Comparison of ENCODE assay signal across 16 cellular contexts in the genomic region with DNA sequence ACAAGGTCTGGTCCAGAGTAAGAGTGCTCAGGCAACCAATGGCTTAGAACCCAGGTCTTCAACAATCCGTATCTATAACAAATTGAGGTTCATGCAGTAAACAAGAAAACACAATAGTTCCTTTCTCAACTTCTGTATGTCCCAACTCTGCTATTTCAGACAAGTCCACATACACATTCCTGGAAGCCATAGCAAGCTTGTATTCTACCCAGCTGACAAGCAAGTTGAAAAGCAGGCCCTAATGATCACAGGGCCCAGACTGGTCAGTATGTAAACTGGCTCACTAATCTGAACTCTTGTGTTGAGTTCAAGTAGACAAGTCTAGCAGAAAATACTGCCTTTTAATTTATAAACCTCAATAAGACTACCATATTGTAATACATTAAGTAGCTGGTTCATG. TPM values are rescaled to one million over a fixed set of nuclear protein-coding genes. Genes with fewer than 3 reads are reported as not detected.
DNase-seq lines count a peak whose midpoint lies in the region; ATAC-seq and TF ChIP-seq lines count a peak whose summit lies in the region.
"Had no signal": no experiment of that assay in that cellular context is flagged by ENCODE, and none has a peak within 500 bp of the region (broad histone marks: within the 10 kb centered on the region; RNA-seq: fewer than 3 reads in every experiment).

No MANE protein-coding gene starts in this region.

- CTCF ChIA-PET in Panc1 (lab: Charles Lee), result no interaction called here

- no peak overlapping the region for H3K27ac ChIP-seq in Panc1 (ENCODE audit: low read length)
- H3K27ac ChIP-seq in osteoblast (ENCODE audit: low read depth, low read length), result no peak overlapping the region
- H3K27ac ChIP-seq in esophagus muscularis mucosa (replicated peaks in 1 of 4), result no peak overlapping the region
- H3K27ac ChIP-seq: HL-60 had no signal

- no peak for TF ChIP-seq EP300 in esophagus muscularis mucosa (IDR thresholded peaks at IDR 0.05)

- H3K4me3 ChIP-seq in Panc1 (ENCODE audit: low read depth in 2 of 2, low read length in 2 of 2) (no peak overlapping the region), osteoblast (ENCODE audit: insufficient read depth, low read length) (no peak overlapping the region), esophagus muscularis mucosa (no peak overlapping the region)

- peaks cover 59% of the 10 kb centered on the region for H4K20me1 ChIP-seq in osteoblast (ENCODE audit: insufficient read depth, low read length)

- POLR2A ChIA-PET in Panc1 (lab: Charles Lee), result no interaction called here

- H3K27me3 ChIP-seq in Panc1 (ENCODE audit: control insufficient read depth, insufficient read depth, low read length), result no peaks in the 10 kb centered on the region
- H3K27me3 ChIP-seq in osteoblast (ENCODE audit: insufficient read depth, low read length), result no peaks in the 10 kb centered on the region
- no peaks in the 10 kb centered on the region for H3K27me3 ChIP-seq in esophagus muscularis mucosa
- H3K27me3 ChIP-seq: BE2C had no signal

- peaks cover 17% of the 10 kb centered on the region; the same call in 1 of the 2 replicates for H3K4me1 ChIP-seq in Panc1 (ENCODE audit: control insufficient read depth, insufficient read depth, low read length)
- H3K4me1 ChIP-seq in osteoblast (ENCODE audit: insufficient read depth, low read length), result peaks cover 18% of the 10 kb centered on the region
- H3K4me1 ChIP-seq in esophagus muscularis mucosa, result peaks cover 36 to 81% (median 72%) of the 10 kb centered on the region in 4 donors
- H3K4me1 ChIP-seq: BE2C had no signal

- H3K4me2 ChIP-seq in osteoblast (ENCODE audit: insufficient read depth, low read length), result no peak overlapping the region

- H2AFZ ChIP-seq in osteoblast (ENCODE audit: low read length), result no peak overlapping the region

- in situ Hi-C loops in Panc1 (cut with HindIII; ENCODE audit: low pct_unique_long_range_greater_than_20kb, low sequenced_read_pairs), result no loop called here

- BruUV-seq in Panc1 (replicated peaks; lab: Mats Ljungman, UMichigan), result no TSS peak

- intact Hi-C loops in Panc1 (cut with micrococcal nuclease; ENCODE audit: unreplicated experiment) (no loop called here), esophagus muscularis mucosa (cut with DNase I) (no loop called here)

- ATAC-seq in Panc1, result 0 out of 2 replicates have a peak, but pooled peaks have one; percentile 53
- ATAC-seq: CD8-positive, alpha-beta T cell had no signal

- H3K36me3 ChIP-seq in Panc1 (ENCODE audit: control insufficient read depth, insufficient read depth, low read length) (no peaks in the 10 kb centered on the region), osteoblast (ENCODE audit: insufficient read depth, low read length) (no peaks in the 10 kb centered on the region), esophagus muscularis mucosa (no peaks in the 10 kb centered on the region)
- H3K36me3 ChIP-seq: BE2C had no signal

- H3K9me3 ChIP-seq in Panc1 (ENCODE audit: control insufficient read depth, insufficient read depth, low read depth, low read length) (peaks cover 5% of the 10 kb centered on the region; the same call in 1 of the 2 replicates), osteoblast (ENCODE audit: low read depth, low read length) (no peaks in the 10 kb centered on the region), esophagus muscularis mucosa (no peaks in the 10 kb centered on the region)
- H3K9me3 ChIP-seq: BE2C had no signal

- no peak for DNase-seq in Panc1 (ENCODE audit: low read depth, low spot score)
- DNase-seq in islet precursor cell, result peak; percentile 54
- peak; percentile 4 for DNase-seq in osteoblast (ENCODE audit: insufficient read length, low spot score, missing footprints)
- DNase-seq in stimulated activated CD4-positive, alpha-beta T cell treated with anti-CD3 and anti-CD28 coated beads, Interleukin-4, amount 100 ng/mL, for 1 hour, result no peak
- DNase-seq in esophagus muscularis mucosa (ENCODE audit: extremely low spot score), result no peak
- DNase-seq in NCI-H510A (lab: John Stamatoyannopoulos, UW), result no peak
- no peak for DNase-seq in cerebellar nuclear complex (lab: John Stamatoyannopoulos, UW)
- DNase-seq: BE2C; CD8-positive, alpha-beta T cell; HCEC 1CT; MV-4-11; NCI-H1436 treated with DMSO at 0.1 percent for 48 hours; NCI-H2081; NCI-H524; SHP77 treated with DMSO at 0.1 percent for 48 hours had no signal

- TF ChIP-seq POLR2A in esophagus muscularis mucosa (IDR thresholded peaks at IDR 0.05; ENCODE audit: low read depth), result no peak

- TF ChIP-seq CTCF in Panc1 (IDR thresholded peaks at IDR 0.05), result no peak
- TF ChIP-seq CTCF in osteoblast (IDR thresholded peaks at IDR 0.05; ENCODE audit: extremely low read depth, low read depth, low read length), result no peak
- no peak for TF ChIP-seq CTCF in esophagus muscularis mucosa (IDR thresholded peaks at IDR 0.05)

- H3K79me2 ChIP-seq in osteoblast (ENCODE audit: insufficient read depth, low read length), result peaks cover 98% of the 10 kb centered on the region

- 71% methylated on average over 1 of the region's 1 CpG for WGBS in esophagus muscularis mucosa

RNA-seq across cellular contexts. Expression of a gene that starts 26.9 kb away (rescaled TPM):
- total RNA-seq in Panc1 (2021; ENCODE audit: unreplicated experiment) (48.3 TPM), osteoblast (108 and 116 TPM in 2 replicates), esophagus muscularis mucosa (10 to 100 TPM; 36.6 to 52.7 (median 50.1) TPM)
- 9.4 TPM for polyA plus RNA-seq in Panc1 (2012; ENCODE audit: insufficient read length)

Comparison
In these comparisons a context has a peak if more than half of its experiments do, and no peak if none do; other contexts are left out.
1. DNase-seq: peak in islet precursor cell (single experiment) and osteoblast (single experiment); none in Panc1 (single experiment), stimulated activated CD4-positive, alpha-beta T cell treated with anti-CD3 and anti-CD28 coated beads, Interleukin-4, amount 100 ng/mL, for 1 hour (single experiment), esophagus muscularis mucosa (single experiment), NCI-H510A (single experiment) and cerebellar nuclear complex (0 of 2).